ENCODE assay signal across 20 cellular contexts in genomic region chr1:117590273-117590925, GRCh38. TPM values are rescaled to one million over a fixed set of nuclear protein-coding genes. Genes with fewer than 3 reads are reported as not detected.
DNase-seq lines count a peak whose midpoint lies in the region; ATAC-seq and TF ChIP-seq lines count a peak whose summit lies in the region.
"Had no signal": no experiment of that assay in that cellular context is flagged by ENCODE, and none has a peak within 500 bp of the region (broad histone marks: within the 10 kb centered on the region; RNA-seq: fewer than 3 reads in every experiment).

No MANE protein-coding gene starts in this region.

- no peaks in the 10 kb centered on the region for H3K27me3 ChIP-seq in smooth muscle cell (ENCODE audit: low read depth)
- H3K27me3 ChIP-seq: ascending aorta, esophagus muscularis mucosa, upper lobe of left lung had no signal

- H3K4me2 ChIP-seq in smooth muscle cell: no peak overlapping the region

- 65% methylated on average over 7 of the region's 7 CpGs for WGBS in smooth muscle cell (ENCODE audit: low lambda C conversion rate)

- H3K4me3 ChIP-seq in epithelial cell of esophagus (ENCODE audit: low read length): no peak overlapping the region
- H3K4me3 ChIP-seq in smooth muscle cell: no peak overlapping the region
- H3K4me3 ChIP-seq: ascending aorta, esophagus muscularis mucosa, upper lobe of left lung had no signal

- H3K9me3 Mint-ChIP-seq in stimulated activated effector memory CD8-positive, alpha-beta T cell treated with anti-CD3 and anti-CD28 coated beads, Interleukin-12 subunit alpha, Interleukin-12 subunit beta, amount 100 ng/mL, for 72 hours: no peaks in the 10 kb centered on the region
- H3K9me3 Mint-ChIP-seq: HFFc6 had no signal

- no peak overlapping the region for H3K4me3 Mint-ChIP-seq in stimulated activated effector memory CD8-positive, alpha-beta T cell treated with anti-CD3 and anti-CD28 coated beads, Interleukin-12 subunit alpha, Interleukin-12 subunit beta, amount 100 ng/mL, for 72 hours
- H3K4me3 Mint-ChIP-seq: CD4-positive, CD25-positive, alpha-beta regulatory T cell; HFFc6 had no signal

- no peaks in the 10 kb centered on the region for H3K4me1 ChIP-seq in smooth muscle cell (ENCODE audit: low read depth)
- H3K4me1 ChIP-seq: esophagus muscularis mucosa had no signal

- no peaks in the 10 kb centered on the region for H3K9me3 ChIP-seq in smooth muscle cell (replicated peaks; ENCODE audit: low read depth)
- H3K9me3 ChIP-seq: ascending aorta, esophagus muscularis mucosa, upper lobe of left lung had no signal

- H3F3A ChIP-seq in smooth muscle cell (ENCODE audit: low read depth): no peaks in the 10 kb centered on the region

- H3K36me3 Mint-ChIP-seq in stimulated activated effector memory CD8-positive, alpha-beta T cell treated with anti-CD3 and anti-CD28 coated beads, Interleukin-12 subunit alpha, Interleukin-12 subunit beta, amount 100 ng/mL, for 72 hours: no peaks in the 10 kb centered on the region
- H3K36me3 Mint-ChIP-seq: CD4-positive, CD25-positive, alpha-beta regulatory T cell had no signal

- no peaks in the 10 kb centered on the region for H3K79me2 ChIP-seq in smooth muscle cell (ENCODE audit: low read depth)

- H3K27ac ChIP-seq in smooth muscle cell (ENCODE audit: low read depth): no peak overlapping the region
- H3K27ac ChIP-seq: ascending aorta, esophagus muscularis mucosa had no signal

- peak; percentile 64 for DNase-seq in NCI-H748 (lab: John Stamatoyannopoulos, UW; ENCODE audit: unreplicated experiment)
- DNase-seq in NCI-H748 treated with DMSO at 0.1 percent for 48 hours (lab: John Stamatoyannopoulos, UW): no peak
- DNase-seq in NCI-H526 treated with DMSO at 0.1 percent for 48 hours (lab: John Stamatoyannopoulos, UW): peak; percentile 14
- peak; percentile 7 for DNase-seq in epithelial cell of esophagus (ENCODE audit: low read depth)
- no peak for DNase-seq in stimulated activated effector memory CD8-positive, alpha-beta T cell treated with anti-CD3 and anti-CD28 coated beads, Interleukin-12 subunit alpha, Interleukin-12 subunit beta, amount 100 ng/mL, for 72 hours (ENCODE audit: low spot score in 2 of 2)
- DNase-seq in islet precursor cell: no peak
- no peak for DNase-seq in kidney glomerular epithelial cell (lab: John Stamatoyannopoulos, UW)
- DNase-seq in smooth muscle cell (lab: John Stamatoyannopoulos, UW; ENCODE audit: unreplicated experiment): no peak
- DNase-seq: activated gamma-delta T cell treated with Interleukin-2 at 50 U/mL for 16 hours; CD4-positive, CD25-positive, alpha-beta regulatory T cell; cortex of kidney; glutamatergic neuron; HFFc6; Kasumi-1; NCI-H1694 treated with DMSO at 0.1 percent for 48 hours; occipital lobe had no signal

- H3K9ac ChIP-seq in smooth muscle cell (ENCODE audit: low read depth): no peak overlapping the region

- no peaks in the 10 kb centered on the region for H3K36me3 ChIP-seq in smooth muscle cell (ENCODE audit: low read depth)
- H3K36me3 ChIP-seq: ascending aorta, esophagus muscularis mucosa, upper lobe of left lung had no signal

- H2AFZ ChIP-seq in smooth muscle cell (ENCODE audit: low read depth): no peak overlapping the region

- H3K4me1 Mint-ChIP-seq in stimulated activated effector memory CD8-positive, alpha-beta T cell treated with anti-CD3 and anti-CD28 coated beads, Interleukin-12 subunit alpha, Interleukin-12 subunit beta, amount 100 ng/mL, for 72 hours: peaks cover 6% of the 10 kb centered on the region

- H3K27ac Mint-ChIP-seq in stimulated activated effector memory CD8-positive, alpha-beta T cell treated with anti-CD3 and anti-CD28 coated beads, Interleukin-12 subunit alpha, Interleukin-12 subunit beta, amount 100 ng/mL, for 72 hours: peak overlapping the region; percentile 35
- H3K27ac Mint-ChIP-seq: HFFc6 had no signal

- no peaks in the 10 kb centered on the region for H4K20me1 ChIP-seq in smooth muscle cell (ENCODE audit: low read depth)

- TF ChIP-seq CTCF in epithelial cell of esophagus (IDR thresholded peaks at IDR 0.05; ENCODE audit: insufficient read depth, low read depth, low read length, missing control alignments) (no peak), smooth muscle cell (IDR thresholded peaks at IDR 0.05; ENCODE audit: borderline replicate concordance, insufficient read depth, poor library complexity, severe bottlenecking) (no peak)

- no peak for ATAC-seq in stimulated activated effector memory CD8-positive, alpha-beta T cell treated with anti-CD3 and anti-CD28 coated beads, Interleukin-12 subunit alpha, Interleukin-12 subunit beta, amount 100 ng/mL, for 72 hours
- ATAC-seq: activated CD4-positive, CD25-positive, alpha-beta regulatory T cell treated with anti-CD3 and anti-CD28 coated beads, Interleukin-2, amount 50 U/mL, for 24 hours had no signal

RNA-seq across cellular contexts. Expression of gene TENT5C, which starts 15.4 kb away (rescaled TPM):
- total RNA-seq in smooth muscle cell: 5.3 and 7.8 TPM in 2 replicates
- 2.7 and 5.7 TPM in 2 replicates for polyA plus RNA-seq in smooth muscle cell

Comparison
In these comparisons a context has a peak if more than half of its experiments do, and no peak if none do; other contexts are left out.
1. DNase-seq: peak in NCI-H748 (single experiment), NCI-H526 treated with DMSO at 0.1 percent for 48 hours (single experiment) and epithelial cell of esophagus (single experiment); none in NCI-H748 treated with DMSO at 0.1 percent for 48 hours (single experiment), stimulated activated effector memory CD8-positive, alpha-beta T cell treated with anti-CD3 and anti-CD28 coated beads, Interleukin-12 subunit alpha, Interleukin-12 subunit beta, amount 100 ng/mL, for 72 hours (0 of 2), islet precursor cell (single experiment), kidney glomerular epithelial cell (single experiment) and smooth muscle cell (single experiment).